2 cellular contexts compared by ENCODE assay signal in genomic region chr12:47855502-47855901, GRCh38.
A peak's percentile ranks its signal among the peaks of the same experiment; 100 is the strongest.
TF ChIP-seq lines count a peak whose summit lies in the region.

No MANE protein-coding gene starts in this region.

TF ChIP-seq in HEK293, 187 proteins besides CTCF, POLR2A, EP300 and RAD21:
- TF ChIP-seq ZNF426 (tag by site-specific recombination; IDR thresholded peaks at IDR 0.05), result 0 out of 2 replicates have a peak, but pooled peaks have one; percentile 3
- TF ChIP-seq ZNF514 (tag by site-specific recombination; IDR thresholded peaks at IDR 0.05), result no peak
TF ChIP-seq in HEK293: peak in this region for 1.

TF ChIP-seq in K562, 482 proteins besides CTCF, POLR2A, EP300 and RAD21:
- TF ChIP-seq NR2C1 (IDR thresholded peaks at IDR 0.05), result no peak
- 0 out of 2 replicates have a peak, but pooled peaks have one; percentile 31 for TF ChIP-seq NR2C1 (tag; IDR thresholded peaks at IDR 0.05)
- TF ChIP-seq SP1 (CRISPR knock-in tag; IDR thresholded peaks at IDR 0.05), result no peak
